In genomic region chr5:150044712-150045111, GRCh38 we compare ENCODE assay signal across 28 cellular contexts. TPM values are rescaled to one million over a fixed set of nuclear protein-coding genes. Genes with fewer than 3 reads are reported as not detected.
DNase-seq lines count a peak whose midpoint lies in the region; ATAC-seq, FAIRE-seq and TF ChIP-seq lines count a peak whose summit lies in the region.
"Had no signal": no experiment of that assay in that cellular context is flagged by ENCODE, and none has a peak within 500 bp of the region (broad histone marks: within the 10 kb centered on the region; RNA-seq: fewer than 3 reads in every experiment).

No MANE protein-coding gene starts in this region.

- no peaks in the 10 kb centered on the region for H3K27me3 ChIP-seq in right atrium auricular region
- no peaks in the 10 kb centered on the region for H3K27me3 ChIP-seq in astrocyte (ENCODE audit: insufficient read depth, low read length)
- H3K27me3 ChIP-seq in skeletal muscle satellite cell (ENCODE audit: control insufficient read depth, insufficient read depth, low read length), result no peaks in the 10 kb centered on the region
- H3K27me3 ChIP-seq: adrenal gland, uterus had no signal

- peak overlapping the region in 1 of 2 donors; percentile 38 for H3K27ac ChIP-seq in right atrium auricular region
- H3K27ac ChIP-seq in astrocyte (ENCODE audit: low read depth, low read length), result peak overlapping the region; percentile 81
- H3K27ac ChIP-seq: uterus had no signal

- H3K27me3 Mint-ChIP-seq in astrocyte (ENCODE audit: low read depth, unreplicated experiment) (no peaks in the 10 kb centered on the region), immature natural killer cell (ENCODE audit: low read depth in 3 of 3) (peaks cover 14 to 28% (median 27%) of the 10 kb centered on the region in 3 donors)

- peak overlapping the region; percentile 2 for H3K4me3 Mint-ChIP-seq in astrocyte (ENCODE audit: unreplicated experiment)
- H3K4me3 Mint-ChIP-seq in immature natural killer cell, result peak overlapping the region; percentile 29 to 73 (median 36)
- H3K4me3 Mint-ChIP-seq: T-helper 1 cell treated with Interleukin-12 subunit alpha and Interleukin-12 subunit beta and Interleukin-4 antibody, amounts not matched to agents 30 μg/mL and 1 μg/mL, for 36 hours had no signal

- H3K9ac ChIP-seq in astrocyte (ENCODE audit: low read length) (peak overlapping the region; percentile 46), skeletal muscle satellite cell (ENCODE audit: low read depth, low read length) (no peak overlapping the region)

- H3K27ac Mint-ChIP-seq in astrocyte (ENCODE audit: unreplicated experiment) (peak overlapping the region; percentile 49), immature natural killer cell (peak overlapping the region in 4 of 6 donors; percentile 34 to 87 (median 74))

- H3K36me3 ChIP-seq in right atrium auricular region, result peaks cover 87% of the 10 kb centered on the region
- H3K36me3 ChIP-seq in astrocyte (ENCODE audit: insufficient read depth, low read length), result peaks cover 72% of the 10 kb centered on the region
- peaks cover 82% of the 10 kb centered on the region for H3K36me3 ChIP-seq in skeletal muscle satellite cell (ENCODE audit: insufficient read depth, low read length)
- H3K36me3 ChIP-seq: uterus had no signal

- no peaks in the 10 kb centered on the region for H3K9me3 ChIP-seq in right atrium auricular region
- H3K9me3 ChIP-seq in astrocyte (ENCODE audit: insufficient read depth, low read depth, low read length), result no peaks in the 10 kb centered on the region
- H3K9me3 ChIP-seq in skeletal muscle satellite cell (replicated peaks; ENCODE audit: low read length), result no peaks in the 10 kb centered on the region
- H3K9me3 ChIP-seq: adrenal gland, uterus had no signal

- no peak for FAIRE-seq in astrocyte (lab: Jason Lieb, UNC)
- FAIRE-seq: frontal cortex, kidney had no signal

- intact Hi-C loops in Right ventricle myocardium superior (cut with DNase I), result no loop called here

- H3K4me2 ChIP-seq in astrocyte (ENCODE audit: low read length) (peak overlapping the region; percentile 72), skeletal muscle satellite cell (ENCODE audit: low read length) (peak overlapping the region; percentile 65)

- no peaks in the 10 kb centered on the region for H4K20me1 ChIP-seq in astrocyte (ENCODE audit: insufficient read depth, low read length)

- DNase-seq in Right ventricle myocardium superior (no peak), right atrium auricular region (ENCODE audit: low spot score) (no peak), astrocyte (ENCODE audit: low read depth) (peak; percentile 53), immature natural killer cell (no peak), cerebellar cortex (ENCODE audit: low spot score) (no peak), inferior parietal cortex (ENCODE audit: extremely low spot score) (no peak)
- DNase-seq: activated CD4-positive, alpha-beta T cell treated with anti-CD3 and anti-CD28 coated beads for 48 hours; activated CD8-positive, alpha-beta memory T cell treated with anti-CD3 and anti-CD28 coated beads, Interleukin-2, amount 50 U/mL, for 48 hours; activated effector memory CD4-positive, alpha-beta T cell treated with Interleukin-2 at 50 U/mL for 16 hours; GOT3; kidney; NCI-H1092; NCI-H187 treated with DMSO at 0.1 percent for 48 hours; NCI-H2227 treated with DMSO at 0.1 percent for 48 hours; NCI-H774; posterior cingulate gyrus; SHP77 treated with DMSO at 0.1 percent for 48 hours; stimulated activated CD4-positive, alpha-beta T cell treated with anti-CD3 and anti-CD28 coated beads, Interleukin-1b, Interleukin-23, amount 100 ng/mL, for 48 hours; uterus had no signal

- no peaks in the 10 kb centered on the region for H3K9me3 Mint-ChIP-seq in astrocyte (ENCODE audit: unreplicated experiment)
- no peaks in the 10 kb centered on the region for H3K9me3 Mint-ChIP-seq in immature natural killer cell
- H3K9me3 Mint-ChIP-seq: T-helper 1 cell treated with Interleukin-12 subunit alpha and Interleukin-12 subunit beta and Interleukin-4 antibody, amounts not matched to agents 30 μg/mL and 1 μg/mL, for 36 hours had no signal

- H3K79me2 ChIP-seq in astrocyte (ENCODE audit: insufficient read depth, low read length), result peaks cover 17% of the 10 kb centered on the region

- peaks cover 45% of the 10 kb centered on the region for H3K36me3 Mint-ChIP-seq in astrocyte (ENCODE audit: low read depth, unreplicated experiment)
- H3K36me3 Mint-ChIP-seq in immature natural killer cell, result peaks cover 69 to 71% (median 69%) of the 10 kb centered on the region in 3 donors

- H3K4me3 ChIP-seq in right atrium auricular region (no peak overlapping the region), astrocyte (ENCODE audit: insufficient read depth, low read depth, low read length) (peak overlapping the region; percentile 8), skeletal muscle satellite cell (ENCODE audit: low read length) (no peak overlapping the region)
- H3K4me3 ChIP-seq: adrenal gland, uterus had no signal

- H2AFZ ChIP-seq in astrocyte (ENCODE audit: low read depth, low read length), result no peak overlapping the region

- peak; percentile 15 for ATAC-seq in Right ventricle myocardium superior (ENCODE audit: poor library complexity)
- no peak for ATAC-seq in HG03139 (IDR thresholded peaks at IDR 0.05; ENCODE audit: unreplicated experiment)

- TF ChIP-seq CTCF in right atrium auricular region (IDR thresholded peaks at IDR 0.05), result no peak
- TF ChIP-seq CTCF in astrocyte (IDR thresholded peaks at IDR 0.05; ENCODE audit: insufficient read depth, low read depth, low read length), result no peak

- H3K4me1 Mint-ChIP-seq in astrocyte (ENCODE audit: low read depth, unreplicated experiment) (peaks cover 37% of the 10 kb centered on the region), immature natural killer cell (peaks cover 54 to 65% of the 10 kb centered on the region in 2 donors)

- H3K4me1 ChIP-seq in right atrium auricular region (peaks cover 0 to 36% of the 10 kb centered on the region in 2 donors), astrocyte (ENCODE audit: insufficient read depth, low read length) (peaks cover 28% of the 10 kb centered on the region), skeletal muscle satellite cell (ENCODE audit: control insufficient read depth, insufficient read depth, low read length) (peaks cover 20% of the 10 kb centered on the region)

RNA-seq across cellular contexts. Expression of gene CSF1R, which starts 41.6 kb away (rescaled TPM):
- total RNA-seq in Right ventricle myocardium superior (19.5 TPM), right atrium auricular region (10 to 100 TPM; 11.2 to 24.6 TPM), astrocyte (1.4 and 1.6 TPM in 2 replicates)
- 10 to 100 TPM in 1 of 3 donors, 1 to 10 TPM in 1, under 1 TPM in 1; 0.82 to 10.4 (median 2.5) TPM for polyA plus RNA-seq in immature natural killer cell
- total RNA-seq in skeletal muscle satellite cell (2012; rRNA removed), result 0.22 TPM in 1 of 2 replicates, not detected in the other
- total RNA-seq: dermis microvascular lymphatic vessel endothelial cell, epithelial cell of proximal tubule, lung microvascular endothelial cell, myocyte had no signal

RNA-seq across cellular contexts. Expression of gene HMGXB3, which starts 44.2 kb away (rescaled TPM):
- total RNA-seq in Right ventricle myocardium superior (13.8 TPM), right atrium auricular region (10 to 100 TPM; 18.4 to 21.1 TPM), astrocyte (58.1 and 58.6 TPM in 2 replicates)
- polyA plus RNA-seq in immature natural killer cell, result 10 to 100 TPM in 2 of 3 donors, 1 to 10 TPM in 1; 5.2 to 16.2 (median 12.7) TPM
- 36.3 and 38.0 TPM in 2 replicates for total RNA-seq in skeletal muscle satellite cell (2012; rRNA removed)

RNA-seq across cellular contexts. Expression of gene TIGD6, which starts 44.3 kb away (rescaled TPM):
- total RNA-seq in Right ventricle myocardium superior, result 1.9 TPM
- total RNA-seq in right atrium auricular region, result 1 to 10 TPM; 1.6 to 2.3 TPM
- 5.5 and 6.2 TPM in 2 replicates for total RNA-seq in astrocyte
- 1 to 10 TPM in 2 of 3 donors, under 1 TPM in 1; 0.48 to 2.0 (median 1.1) TPM for polyA plus RNA-seq in immature natural killer cell
- total RNA-seq in skeletal muscle satellite cell (2012; rRNA removed), result 4.6 and 5.5 TPM in 2 replicates
